ENCODE assay signal across 8 cellular contexts in genomic region chr18:26549486-26550435, GRCh38. TPM values are rescaled to one million over a fixed set of nuclear protein-coding genes. Genes with fewer than 3 reads are reported as not detected.
A peak's percentile ranks its signal among the peaks of the same experiment; 100 is the strongest.
DNase-seq lines count a peak whose midpoint lies in the region; ATAC-seq, FAIRE-seq and TF ChIP-seq lines count a peak whose summit lies in the region.

No MANE protein-coding gene starts in this region.

- intact Hi-C loops in left ventricle myocardium inferior (cut with micrococcal nuclease), result no loop called here

- FAIRE-seq in D721Med (lab: Jason Lieb, UNC), result no peak

- H2AFZ ChIP-seq in parathyroid adenoma, result peak overlapping the region; percentile 99

- ATAC-seq in GM21723 (IDR thresholded peaks at IDR 0.05; ENCODE audit: unreplicated experiment) (peak; percentile 22), HG03139 (IDR thresholded peaks at IDR 0.05; ENCODE audit: unreplicated experiment) (no peak)

- H3K27ac ChIP-seq in C4-2B (peak overlapping the region; percentile 86), adipose tissue (ENCODE audit: low read depth, low read length) (peak overlapping the region; percentile 53), left ventricle myocardium inferior (replicated peaks) (peak overlapping the region; percentile 84), parathyroid adenoma (peak overlapping the region; percentile 45)

- H3K4me3 ChIP-seq in left ventricle myocardium inferior, result peak overlapping the region; percentile 81
- peak overlapping the region; percentile 65 for H3K4me3 ChIP-seq in parathyroid adenoma (ENCODE audit: low read depth, low read length)

- peak overlapping the region; percentile 90 for H3K4me2 ChIP-seq in parathyroid adenoma (ENCODE audit: low read length)

- WGBS in adipose tissue, 3 donors, result 0 to 1% (median 1%) methylated on average over 68 to 69 of the region's 69 CpGs

- DNase-seq in NCI-H69 (lab: John Stamatoyannopoulos, UW) (peak; percentile 85), left ventricle myocardium inferior (peak; percentile 73), D721Med (ENCODE audit: insufficient read length, low spot score) (no peak)

- TF ChIP-seq CTCF in C4-2B (conservative IDR thresholded peaks at IDR 0.05) (no peak), left ventricle myocardium inferior (IDR thresholded peaks at IDR 0.05; ENCODE audit: borderline replicate concordance) (no peak), parathyroid adenoma (IDR thresholded peaks at IDR 0.05) (no peak), D721Med (IDR thresholded peaks at IDR 0.05; ENCODE audit: insufficient read depth, missing control alignments) (no peak)

- H3K9me3 ChIP-seq in left ventricle myocardium inferior (replicated peaks) (no peaks in the 10 kb centered on the region), parathyroid adenoma (ENCODE audit: control insufficient read depth, low read length) (no peaks in the 10 kb centered on the region)

- peaks cover 61% of the 10 kb centered on the region for H3K4me1 ChIP-seq in left ventricle myocardium inferior
- H3K4me1 ChIP-seq in parathyroid adenoma, result peaks cover 6% of the 10 kb centered on the region

- H3K27me3 ChIP-seq in left ventricle myocardium inferior (ENCODE audit: low read depth) (peaks cover 34% of the 10 kb centered on the region), parathyroid adenoma (ENCODE audit: control insufficient read depth, insufficient read depth, low read length) (no peaks in the 10 kb centered on the region)

- H3K79me2 ChIP-seq in parathyroid adenoma, result no peaks in the 10 kb centered on the region

- H3K36me3 ChIP-seq in left ventricle myocardium inferior (no peaks in the 10 kb centered on the region), parathyroid adenoma (ENCODE audit: control insufficient read depth, insufficient read depth, low read length) (no peaks in the 10 kb centered on the region)

- no peak overlapping the region for H3K9ac ChIP-seq in parathyroid adenoma

RNA-seq across cellular contexts. Expression of gene KCTD1, which starts 1.4 kb away (rescaled TPM):
- 10 to 100 TPM in 1 of 3 donors, 1 to 10 TPM in 2; 4.4 to 12.4 (median 6.5) TPM for polyA plus RNA-seq in adipose tissue
- 6.4 TPM for total RNA-seq in left ventricle myocardium inferior
